In the genomic region with DNA sequence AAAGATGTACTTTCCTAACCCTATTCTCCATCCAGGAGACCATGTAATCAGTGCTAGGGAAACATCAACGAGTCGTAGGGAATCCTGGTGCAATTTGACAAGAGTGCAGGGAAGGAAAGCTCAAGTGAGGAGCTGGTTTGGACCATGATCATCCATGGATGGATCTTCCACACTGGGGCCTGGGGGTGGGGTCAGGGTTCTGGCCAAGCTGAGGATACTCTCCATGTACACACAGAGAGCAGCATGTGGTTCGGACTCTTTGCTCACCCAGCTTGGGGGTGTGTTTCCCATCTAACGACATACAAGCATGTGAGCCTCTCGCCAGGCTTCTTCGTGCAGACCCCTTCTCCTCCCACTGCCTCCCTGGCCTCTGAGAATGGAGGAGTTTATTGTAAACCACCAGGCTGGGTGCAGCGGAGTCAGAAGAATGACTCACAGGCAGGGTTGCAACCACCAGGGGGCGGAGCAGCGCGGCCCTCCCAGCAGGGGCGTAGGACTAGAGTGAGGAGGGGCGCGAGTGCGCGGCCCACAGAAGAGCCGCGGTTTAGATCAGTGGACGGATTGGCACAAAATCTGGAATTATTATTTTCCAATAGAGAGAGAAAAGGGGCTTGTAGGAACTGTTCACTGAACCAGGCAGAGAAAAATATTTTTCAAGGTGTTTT, we compare ENCODE assay signal across 8 cellular contexts.
DNase-seq lines count a peak whose midpoint lies in the region; TF ChIP-seq lines count a peak whose summit lies in the region.
"Not testable (repeated sequence)": the region's sequence is repeated elsewhere in the genome, so short reads cannot be mapped to it uniquely, and the experiment has no call there.

No MANE protein-coding gene starts in this region.

- H3K27me3 ChIP-seq in HAP-1 (ENCODE audit: low read depth); WERI-Rb-1 (ENCODE audit: insufficient read depth, low read depth, severe bottlenecking); tibial nerve: not testable (repeated sequence)

- intact Hi-C loops in posterior cingulate gyrus (cut with DNase I), result not testable (repeated sequence)

- H3K4me3 ChIP-seq in AG09309 (ENCODE audit: control insufficient read depth, low read depth, low read length); HAP-1; WERI-Rb-1 (ENCODE audit: low read depth, low read length); fibroblast of the aortic adventitia (ENCODE audit: low read depth, low read length); tibial nerve: not testable (repeated sequence)

- not testable (repeated sequence) for H3K36me3 ChIP-seq in HAP-1 (replicated peaks); WERI-Rb-1; tibial nerve

- H3K9me3 ChIP-seq in HAP-1; WERI-Rb-1 (ENCODE audit: severe bottlenecking); tibial nerve: not testable (repeated sequence)

- TF ChIP-seq CTCF in AG09309 (IDR thresholded peaks at IDR 0.05; ENCODE audit: control insufficient read depth, insufficient read depth, low read depth, low read length, missing control alignments) (peak; percentile 55), WERI-Rb-1 (IDR thresholded peaks at IDR 0.05; ENCODE audit: low read depth, low read length) (peak; percentile 65), chondrocyte (IDR thresholded peaks at IDR 0.05) (peak; percentile 69), fibroblast of the aortic adventitia (IDR thresholded peaks at IDR 0.05; ENCODE audit: insufficient read depth, low read length) (peak; percentile 7), tibial nerve (IDR thresholded peaks at IDR 0.05) (peak in 3 of 5 experiments; percentile 13 to 27 (median 25))

- TF ChIP-seq EP300 in tibial nerve (IDR thresholded peaks at IDR 0.05), result not testable (repeated sequence)

- peak overlapping the region; percentile 90 for H3K27ac Mint-ChIP-seq in chondrocyte (ENCODE audit: unreplicated experiment)

- H3K4me3 Mint-ChIP-seq in chondrocyte (ENCODE audit: unreplicated experiment), result peak overlapping the region; percentile 58

- not testable (repeated sequence) for H3K9me3 Mint-ChIP-seq in chondrocyte (ENCODE audit: low read depth)

- not testable (repeated sequence) for TF ChIP-seq POLR2A in tibial nerve (IDR thresholded peaks at IDR 0.05)

- in situ Hi-C loops in HAP-1 (cut with MboI; ENCODE audit: low sequenced_read_pairs), result not testable (repeated sequence)

- 30 to 35% methylated on average over 18 of the region's 18 CpGs for WGBS in tibial nerve, 2 donors

- H3K27me3 Mint-ChIP-seq in chondrocyte (ENCODE audit: low read depth), result not testable (repeated sequence)

- H3K36me3 Mint-ChIP-seq in chondrocyte (ENCODE audit: low read depth), result not testable (repeated sequence)

- H3K27ac ChIP-seq in WERI-Rb-1, tibial nerve: not testable (repeated sequence)

- H3K4me1 ChIP-seq in HAP-1 (peaks cover 16% of the 10 kb centered on the region), tibial nerve (peaks cover 0 to 14% (median 2%) of the 10 kb centered on the region in 4 donors)

- H3K4me1 Mint-ChIP-seq in chondrocyte (ENCODE audit: low read depth), result peaks cover 17% of the 10 kb centered on the region

- not testable (repeated sequence) for DNase-seq in AG09309 (ENCODE audit: low read depth); chondrocyte (ENCODE audit: low spot score); fibroblast of the aortic adventitia (ENCODE audit: low read depth)
- DNase-seq in HAP-1 (ENCODE audit: low spot score in 2 of 2) (peak; percentile 12 to 83), WERI-Rb-1 (peak; percentile 63), kidney glomerular epithelial cell (lab: John Stamatoyannopoulos, UW) (peak; percentile 20), posterior cingulate gyrus (peak in 9 of 10 donors; percentile 22 to 89 (median 56)), tibial nerve (ENCODE audit: low spot score in 2 of 2) (peak in 1 of 2 donors; percentile 28)

Comparison
In these comparisons a context has a peak if more than half of its experiments do, and no peak if none do; other contexts are left out.
1. CTCF ChIP-seq: peak in every context shown above with its lines; median percentile 69 in chondrocyte; 65 in WERI-Rb-1; 55 in AG09309; 25 in tibial nerve; 7 in fibroblast of the aortic adventitia.